ENCODE assay signal across 12 cellular contexts in the genomic region with DNA sequence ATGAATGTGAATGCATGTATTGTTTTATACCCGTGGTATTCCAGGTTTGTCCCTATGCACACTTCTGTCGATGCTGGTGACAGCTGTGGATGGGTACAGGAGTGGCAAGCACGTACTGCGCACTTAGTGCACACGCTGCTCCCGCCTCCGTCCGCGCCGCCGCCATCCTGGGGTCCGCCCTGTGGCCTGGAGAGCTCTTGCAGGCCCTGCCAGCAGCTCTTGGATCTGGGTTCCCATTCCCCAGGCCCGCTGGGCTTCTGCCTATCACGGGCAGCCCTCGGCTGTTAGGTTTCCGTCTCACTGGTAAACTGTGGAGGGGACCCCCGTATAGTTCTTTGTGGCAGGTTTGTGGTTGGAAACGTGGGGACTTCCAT. TPM values are rescaled to one million over a fixed set of nuclear protein-coding genes. Genes with fewer than 3 reads are reported as not detected.
DNase-seq lines count a peak whose midpoint lies in the region; ATAC-seq and TF ChIP-seq lines count a peak whose summit lies in the region.
"Had no signal": no experiment of that assay in that cellular context is flagged by ENCODE, and none has a peak within 500 bp of the region (broad histone marks: within the 10 kb centered on the region; RNA-seq: fewer than 3 reads in every experiment).

No MANE protein-coding gene starts in this region.

- no peak for DNase-seq in GM23248
- DNase-seq in dermis blood vessel endothelial cell: peak; percentile 53
- DNase-seq in left lung: peak in 1 of 2 donors; percentile 77
- no peak for DNase-seq in H9
- DNase-seq in NCI-H1694 treated with DMSO at 0.1 percent for 48 hours (lab: John Stamatoyannopoulos, UW): no peak
- DNase-seq: NCI-H1930; stimulated activated CD4-positive, alpha-beta T cell treated with anti-CD3 and anti-CD28 coated beads, Interleukin-2, amount 100 ng/mL, for 24 hours had no signal

- TF ChIP-seq CTCF in left lung (IDR thresholded peaks at IDR 0.05): no peak
- TF ChIP-seq CTCF in H9 (conservative IDR thresholded peaks at IDR 0.05): no peak

- peak overlapping the region; percentile 77 for H3K27ac ChIP-seq in GM23248
- peak overlapping the region; percentile 67 to 78 for H3K27ac ChIP-seq in left lung
- H3K27ac ChIP-seq in stomach smooth muscle (ENCODE audit: low read length): peak overlapping the region; percentile 73
- H3K27ac ChIP-seq in H9 (ENCODE audit: insufficient read length, low read depth, low read length): no peak overlapping the region
- H3K27ac ChIP-seq: HL-60 had no signal

- in situ Hi-C loops in GM23248 (cut with MboI): no loop called here

- peaks cover 19% of the 10 kb centered on the region for H3K79me1 ChIP-seq in H9 (ENCODE audit: insufficient read depth, low read depth, low read length, poor library complexity, severe bottlenecking)

- H3K27ac Mint-ChIP-seq in H9: no peak overlapping the region; a peak in 1 of 7 replicates

- H3K9ac ChIP-seq in GM23248 (peak overlapping the region; percentile 98), stomach smooth muscle (ENCODE audit: low read length in 2 of 2) (peak overlapping the region; percentile 80 to 82), H9 (ENCODE audit: extremely low read depth, insufficient read length, low read length) (no peak overlapping the region)

- peaks cover 16 to 20% of the 10 kb centered on the region in 2 experiments; a peak in 3 of 4 replicates for H3K4me1 Mint-ChIP-seq in H9

- no peak overlapping the region for H4K5ac ChIP-seq in H9 (ENCODE audit: insufficient read length, low read depth, low read length)

- no peak overlapping the region for H3K56ac ChIP-seq in H9 (ENCODE audit: insufficient read length, low read depth, low read length)

- H2AFZ ChIP-seq in GM23248 (peak overlapping the region; percentile 50), H9 (ENCODE audit: low read length) (no peak overlapping the region)

- no peak overlapping the region for H2BK120ac ChIP-seq in H9 (ENCODE audit: low read depth, low read length, poor library complexity, severe bottlenecking)

- H2BK5ac ChIP-seq in H9 (ENCODE audit: insufficient read length, low read length): no peak overlapping the region

- H3K4ac ChIP-seq in H9 (ENCODE audit: low read depth, low read length): no peak overlapping the region

- H3K9me2 ChIP-seq in GM23248 (ENCODE audit: insufficient read depth): no peaks in the 10 kb centered on the region

- H3K36me3 Mint-ChIP-seq in H9 (ENCODE audit: insufficient read depth in 1 of 3, low read depth in 3 of 3): no peaks in the 10 kb centered on the region

- 40 to 53% methylated on average over 18 of the region's 18 CpGs for WGBS in GM23248 (ENCODE audit: low coverage in 1 of 2, low lambda C conversion rate in 2 of 2, missing lambda C conversion rate in 2 of 2), 2 experiments
- WGBS in H9 (ENCODE audit: extremely low coverage, insufficient read length, low lambda C conversion rate): no CpG with 5 or more reads among the region's 18 CpGs

- H3K27me3 ChIP-seq in GM23248 (replicated peaks; ENCODE audit: insufficient read depth) (no peaks in the 10 kb centered on the region), left lung (peaks cover 0 to 44% of the 10 kb centered on the region in 2 donors), stomach smooth muscle (ENCODE audit: control insufficient read depth in 1 of 2, insufficient read depth in 2 of 2, low read length in 2 of 2) (no peaks in the 10 kb centered on the region), H9 (ENCODE audit: insufficient read depth, low read length) (no peaks in the 10 kb centered on the region)

- H3K79me2 ChIP-seq in GM23248 (ENCODE audit: insufficient read depth) (peaks cover 87% of the 10 kb centered on the region), H9 (ENCODE audit: insufficient read depth, low read length) (peaks cover 26% of the 10 kb centered on the region; the same call in 1 of the 2 replicates)

- no peak overlapping the region for H2BK20ac ChIP-seq in H9 (ENCODE audit: low read depth, low read length, poor library complexity, severe bottlenecking)

- H4K20me1 ChIP-seq in GM23248 (ENCODE audit: insufficient read depth) (no peaks in the 10 kb centered on the region; the same call in 1 of the 2 replicates), H9 (ENCODE audit: control insufficient read depth, insufficient read depth, insufficient read length) (peaks cover 10% of the 10 kb centered on the region)

- no peaks in the 10 kb centered on the region for H3F3A ChIP-seq in GM23248 (ENCODE audit: insufficient read depth)

- peaks cover 20% of the 10 kb centered on the region for H3K23me2 ChIP-seq in H9 (ENCODE audit: insufficient read length, low read depth, low read length, poor library complexity, severe bottlenecking)

- H3K9me3 ChIP-seq in GM23248 (ENCODE audit: low read depth) (no peaks in the 10 kb centered on the region), left lung (no peaks in the 10 kb centered on the region), stomach smooth muscle (ENCODE audit: control insufficient read depth in 2 of 2, low read length in 2 of 2) (no peaks in the 10 kb centered on the region), H9 (ENCODE audit: control insufficient read depth, low read depth, low read length) (no peaks in the 10 kb centered on the region)

- ATAC-seq in left lung (no peak), GM21423 (IDR thresholded peaks at IDR 0.05; ENCODE audit: unreplicated experiment) (no peak), SK-N-SH treated with all-trans-retinoic acid at 6 μM for 48 hours (no peak)
- ATAC-seq: HCT116 had no signal

- H3K4me2 ChIP-seq in GM23248 (ENCODE audit: unreplicated experiment): peak overlapping the region; percentile 94
- H3K4me2 ChIP-seq in H9 (ENCODE audit: insufficient read depth, insufficient read length, low read length): no peak overlapping the region

- H3K27me3 Mint-ChIP-seq in H9 (ENCODE audit: low read depth): no peaks in the 10 kb centered on the region

- no peak overlapping the region for H2BK15ac ChIP-seq in H9 (ENCODE audit: low read depth, low read length)

- no peak overlapping the region for H3K23ac ChIP-seq in H9 (ENCODE audit: insufficient read length, low read depth, low read length)

- no peak overlapping the region for H2AK5ac ChIP-seq in H9 (ENCODE audit: insufficient read length, low read length)

- no peak overlapping the region for H4K8ac ChIP-seq in H9 (replicated peaks; ENCODE audit: insufficient read length, low read depth, low read length)

- H3K9me3 Mint-ChIP-seq in H9: no peaks in the 10 kb centered on the region

- no peak overlapping the region for H3K18ac ChIP-seq in H9 (ENCODE audit: insufficient read length, low read depth, low read length)

- H3K36me3 ChIP-seq in GM23248 (ENCODE audit: low read depth) (no peaks in the 10 kb centered on the region), left lung (no peaks in the 10 kb centered on the region), stomach smooth muscle (ENCODE audit: control insufficient read depth in 2 of 2, insufficient read depth in 2 of 2, low read length in 2 of 2) (peaks cover 0 to 2% of the 10 kb centered on the region in 2 donors)

- H3K4me3 ChIP-seq in GM23248: peak overlapping the region; percentile 63
- H3K4me3 ChIP-seq in left lung: peak overlapping the region in 1 of 2 donors; percentile 70
- peak overlapping the region; percentile 69 to 93 for H3K4me3 ChIP-seq in stomach smooth muscle (ENCODE audit: low read length in 2 of 2)

- H3K4me3 Mint-ChIP-seq in H9: no peak overlapping the region

- peaks cover 24% of the 10 kb centered on the region for H3K4me1 ChIP-seq in GM23248 (ENCODE audit: insufficient read depth)
- H3K4me1 ChIP-seq in left lung: peaks cover 38 to 71% of the 10 kb centered on the region in 2 donors
- peaks cover 75% of the 10 kb centered on the region for H3K4me1 ChIP-seq in stomach smooth muscle (ENCODE audit: control insufficient read depth, insufficient read depth, low read length)
- no peaks in the 10 kb centered on the region; the same call in 1 of the 2 replicates for H3K4me1 ChIP-seq in H9 (ENCODE audit: insufficient read depth, low read length)

- H2BK12ac ChIP-seq in H9 (ENCODE audit: insufficient read length, low read depth, low read length): no peak overlapping the region

- no peak overlapping the region for H3T11ph ChIP-seq in H9 (ENCODE audit: low read length)

- H4K91ac ChIP-seq in H9 (ENCODE audit: insufficient read length, low read depth, low read length): no peak overlapping the region

- intact Hi-C loops in left lung (cut with DNase I): no loop called here

- H3K14ac ChIP-seq in H9 (ENCODE audit: insufficient read depth, low read length): no peak overlapping the region

TF ChIP-seq in SK-N-SH treated with all-trans-retinoic acid at 6 μM for 48 hours, 23 proteins besides CTCF, POLR2A, EP300 and RAD21:
- no peak for TF ChIP-seq BACH2 (CRISPR knock-in tag; IDR thresholded peaks at IDR 0.05; ENCODE audit: borderline replicate concordance)

RNA-seq across cellular contexts. Expression of a gene that starts 4.0 kb away (rescaled TPM):
- 69.9 and 99.3 TPM in 2 replicates for total RNA-seq in GM23248 (2014; rRNA removed; shearing (Covaris generic))
- 14.2 and 15.0 TPM in 2 replicates for polyA plus RNA-seq in GM23248 (2016; fragmentation: Nextera tagmentation; extraction: Ambion mirVana)
- total RNA-seq in dermis blood vessel endothelial cell (80.8 and 87.2 TPM in 2 replicates), left lung (10 to 100 TPM; 57.2 to 59.9 TPM), H9 (2021) (23.1 and 24.0 TPM in 2 replicates)

RNA-seq across cellular contexts. Expression of a gene that starts 35.8 kb away (rescaled TPM):
- 254 and 337 TPM in 2 replicates for total RNA-seq in GM23248 (2014; rRNA removed; shearing (Covaris generic))
- 133 and 157 TPM in 2 replicates for polyA plus RNA-seq in GM23248 (2016; fragmentation: Nextera tagmentation; extraction: Ambion mirVana)
- total RNA-seq in dermis blood vessel endothelial cell (81.7 and 147 TPM in 2 replicates), left lung (100 to 1,000 TPM; 335 to 409 TPM), H9 (2021) (218 and 221 TPM in 2 replicates)

RNA-seq across cellular contexts. Expression of a gene that starts 37.7 kb away (rescaled TPM):
- total RNA-seq in GM23248 (2014; rRNA removed; shearing (Covaris generic)): not detected in 2 replicates
- not detected in 2 replicates for polyA plus RNA-seq in GM23248 (2016; fragmentation: Nextera tagmentation; extraction: Ambion mirVana)
- total RNA-seq in dermis blood vessel endothelial cell: under 0.01 and 0.23 TPM in 2 replicates
- 10 to 100 TPM; 17.6 to 35.9 TPM for total RNA-seq in left lung
- 0.20 TPM in 1 of 2 replicates, not detected in the other for total RNA-seq in H9 (2021)

Comparison
In these comparisons a context has a peak if more than half of its experiments do, and no peak if none do; other contexts are left out.
1. RNA of a gene that starts 37.7 kb away (total RNA-seq): 17.6 to 35.9 TPM in left lung; 0.20 TPM in H9, not detected in GM23248 and under 0.01 to 0.23 TPM in dermis blood vessel endothelial cell; every median in the first group is over 10 times any median in the second.